ENCODE assay signal across 8 cellular contexts in the genomic region with DNA sequence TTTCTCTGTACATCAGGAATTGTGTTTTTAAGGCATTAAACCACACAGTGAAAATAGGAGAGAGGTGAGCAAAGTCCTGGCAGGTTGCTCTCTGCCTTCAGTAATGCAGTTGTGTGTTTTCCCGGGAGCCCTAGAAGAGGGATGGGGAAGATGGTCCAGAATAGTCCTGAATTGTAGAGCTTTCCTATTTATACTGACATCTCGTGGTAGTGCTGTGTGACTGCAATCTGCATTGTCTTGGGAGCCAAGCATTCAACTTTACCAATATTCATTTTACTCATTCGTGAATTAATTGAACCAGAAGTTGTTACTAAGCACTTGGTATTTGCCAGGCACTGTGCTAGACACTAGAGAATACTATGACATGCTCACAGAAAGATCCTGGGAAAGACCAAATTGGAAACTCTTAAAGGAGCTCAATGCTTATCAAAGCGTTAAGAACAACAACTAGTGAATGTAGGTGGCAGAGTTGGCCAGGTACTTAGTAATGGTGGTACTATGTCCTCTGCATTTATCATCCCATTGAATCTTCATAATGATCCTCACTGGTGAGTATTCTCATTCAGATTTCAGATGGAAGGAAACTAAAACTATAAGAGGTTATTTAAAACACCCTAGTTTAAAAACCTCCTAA.
DNase-seq lines count a peak whose midpoint lies in the region; ATAC-seq and TF ChIP-seq lines count a peak whose summit lies in the region.

No MANE protein-coding gene starts in this region.

- no peaks in the 10 kb centered on the region for H4K20me1 ChIP-seq in MM.1S (ENCODE audit: insufficient read depth, low read length)

- intact Hi-C loops in sciatic nerve (cut with DNase I) = loop anchor here (10.0 kb wide), 1 partner anchor 207 kb away; no protein-coding TSS in a partner anchor

- H3K27me3 ChIP-seq in MM.1S (replicated peaks; ENCODE audit: insufficient read depth, low read length) (no peaks in the 10 kb centered on the region), cardiac muscle cell (no peaks in the 10 kb centered on the region)

- DNase-seq in AG09319 (ENCODE audit: extremely low read depth, low read depth) (no peak), MM.1S (peak; percentile 13), cardiac muscle cell (ENCODE audit: low read depth in 1 of 2, low spot score in 1 of 2) (peak; percentile 41 to 78), sciatic nerve (ENCODE audit: low spot score) (no peak)
- DNase-seq in activated naive CD4-positive, alpha-beta T cell treated with anti-CD3 and anti-CD28 coated beads, Interleukin-2, amount 50 U/mL, for 16 hours = no peak

- no peaks in the 10 kb centered on the region for H3K79me2 ChIP-seq in MM.1S (ENCODE audit: low read length)

- no peak overlapping the region for H3K9ac ChIP-seq in MM.1S (ENCODE audit: low read length)

- no peaks in the 10 kb centered on the region for H3K36me3 ChIP-seq in MM.1S (replicated peaks; ENCODE audit: insufficient read depth, low read length)
- H3K36me3 ChIP-seq in cardiac muscle cell = no peaks in the 10 kb centered on the region

- H3K4me1 ChIP-seq in MM.1S (ENCODE audit: low read length) = no peaks in the 10 kb centered on the region
- peaks cover 39% of the 10 kb centered on the region for H3K4me1 ChIP-seq in cardiac muscle cell (ENCODE audit: low read depth)

- H3K4me2 ChIP-seq in MM.1S (ENCODE audit: low read depth, low read length) = no peak overlapping the region

- H3F3A ChIP-seq in MM.1S (ENCODE audit: insufficient read depth, low read length) = no peaks in the 10 kb centered on the region

- ATAC-seq in GM18498 (IDR thresholded peaks at IDR 0.05; ENCODE audit: unreplicated experiment) (peak; percentile 83), sciatic nerve (peak; percentile 78), GM21423 (IDR thresholded peaks at IDR 0.05; ENCODE audit: unreplicated experiment) (no peak)

- TF ChIP-seq CTCF in AG09319 (IDR thresholded peaks at IDR 0.05; ENCODE audit: low read depth, low read length) (peak; percentile 93), MM.1S (IDR thresholded peaks at IDR 0.05; ENCODE audit: low read length) (peak; percentile 76), WI38 (IDR thresholded peaks at IDR 0.05; ENCODE audit: low read depth, low read length) (peak; percentile 79), cardiac muscle cell (IDR thresholded peaks at IDR 0.05; ENCODE audit: low read depth, low read length) (peak; percentile 94)

- H2AFZ ChIP-seq in MM.1S (ENCODE audit: low read length) = no peak overlapping the region

- no peaks in the 10 kb centered on the region for H3K9me3 ChIP-seq in MM.1S (replicated peaks; ENCODE audit: insufficient read depth, low read length)
- H3K9me3 ChIP-seq in cardiac muscle cell (ENCODE audit: low read depth) = no peaks in the 10 kb centered on the region

- H3K27ac ChIP-seq in MM.1S (ENCODE audit: low read length) = no peak overlapping the region
- peak overlapping the region; percentile 53 for H3K27ac ChIP-seq in cardiac muscle cell

- H3K4me3 ChIP-seq in MM.1S (ENCODE audit: low read length) = no peak overlapping the region
- H3K4me3 ChIP-seq in WI38 (ENCODE audit: low read depth, low read length) = no peak overlapping the region
- H3K4me3 ChIP-seq in cardiac muscle cell = no peak overlapping the region

- no peaks in the 10 kb centered on the region for H3K9me2 ChIP-seq in MM.1S (replicated peaks; ENCODE audit: insufficient read depth, low read length)

Comparison
In these comparisons a context has a peak if more than half of its experiments do, and no peak if none do; other contexts are left out.
1. DNase-seq: peak in MM.1S (single experiment) and cardiac muscle cell (2 of 2); none in AG09319 (single experiment), sciatic nerve (single experiment) and activated naive CD4-positive, alpha-beta T cell treated with anti-CD3 and anti-CD28 coated beads, Interleukin-2, amount 50 U/mL, for 16 hours (single experiment).
2. Peak in every context shown above with its lines, with median percentiles within 50 percentile points of each other: CTCF ChIP-seq.